Comparison of ENCODE assay signal across 17 cellular contexts in genomic region chr19:50875795-50876422, GRCh38. TPM values are rescaled to one million over a fixed set of nuclear protein-coding genes. Genes with fewer than 3 reads are reported as not detected.
"Had no signal": no experiment of that assay in that cellular context is flagged by ENCODE, and none has a peak within 500 bp of the region (broad histone marks: within the 10 kb centered on the region; RNA-seq: fewer than 3 reads in every experiment).

No MANE protein-coding gene starts in this region.

- H3K27me3 ChIP-seq: adrenal gland, colonic mucosa had no signal

- DNase-seq: activated CD4-positive, alpha-beta T cell treated with anti-CD3 and anti-CD28 coated beads, Interleukin-2, amount 10 ng/mL, durations not matched to agents 7 days and 5 days; activated naive CD4-positive, alpha-beta T cell treated with anti-CD3 and anti-CD28 coated beads, Interleukin-2, amount 50 U/mL, for 16 hours; activated T-cell treated with anti-CD3 and anti-CD28 coated beads, Interleukin-2, amount 50 U/mL, for 1 hour; adrenal gland; caudate nucleus; colonic mucosa; effector CD8-positive, alpha-beta T cell; foreskin melanocyte; head of caudate nucleus; mucosa of descending colon; natural killer cell; stimulated activated CD4-positive, alpha-beta T cell treated with anti-CD3 and anti-CD28 coated beads, Interleukin-2, amount 100 ng/mL, for 48 hours; stimulated activated naive CD4-positive, alpha-beta T cell treated with Interleukin-2 at 50 U/mL for 16 hours had no signal

- H3K4me3 ChIP-seq: adrenal gland, colonic mucosa, mucosa of descending colon had no signal

- H3K36me3 ChIP-seq: adrenal gland, colonic mucosa had no signal

- H3K4me1 ChIP-seq: adrenal gland, colonic mucosa had no signal

- H3K27ac ChIP-seq: adrenal gland, colonic mucosa had no signal

- ATAC-seq: natural killer cell had no signal

- H3K9me3 ChIP-seq: adrenal gland, colonic mucosa, mucosa of descending colon had no signal

RNA-seq across cellular contexts. Expression of gene KLK2, which starts 2.7 kb away (rescaled TPM):
- total RNA-seq: activated CD4-positive, alpha-beta T cell treated with anti-CD3 and anti-CD28 coated beads, Interleukin-2, amount 10 ng/mL, durations not matched to agents 7 days and 5 days; colonic mucosa; lung microvascular endothelial cell; natural killer cell; osteoblast; pulmonary artery endothelial cell; WTC11 had no signal

RNA-seq across cellular contexts. Expression of gene KLK3, which starts 21.2 kb away (rescaled TPM):
- total RNA-seq: activated CD4-positive, alpha-beta T cell treated with anti-CD3 and anti-CD28 coated beads, Interleukin-2, amount 10 ng/mL, durations not matched to agents 7 days and 5 days; lung microvascular endothelial cell; natural killer cell; osteoblast; pulmonary artery endothelial cell had no signal

RNA-seq across cellular contexts. Expression of gene KLK4, which starts 35.3 kb away (rescaled TPM):
- total RNA-seq: activated CD4-positive, alpha-beta T cell treated with anti-CD3 and anti-CD28 coated beads, Interleukin-2, amount 10 ng/mL, durations not matched to agents 7 days and 5 days; lung microvascular endothelial cell; natural killer cell; osteoblast; pulmonary artery endothelial cell had no signal

RNA-seq across cellular contexts. Expression of gene KLK15, which starts 42.5 kb away (rescaled TPM):
- total RNA-seq: activated CD4-positive, alpha-beta T cell treated with anti-CD3 and anti-CD28 coated beads, Interleukin-2, amount 10 ng/mL, durations not matched to agents 7 days and 5 days; lung microvascular endothelial cell; natural killer cell; osteoblast; pulmonary artery endothelial cell; WTC11 had no signal

RNA-seq across cellular contexts. Expression of gene KLK1, which starts 52.3 kb away (rescaled TPM):
- total RNA-seq: lung microvascular endothelial cell, natural killer cell, osteoblast, pulmonary artery endothelial cell had no signal
